ENCODE assay signal across 21 cellular contexts in genomic region chr1:39050001-39050400, GRCh38. TPM values are rescaled to one million over a fixed set of nuclear protein-coding genes. Genes with fewer than 3 reads are reported as not detected.
DNase-seq lines count a peak whose midpoint lies in the region; ATAC-seq and TF ChIP-seq lines count a peak whose summit lies in the region.
"Had no signal": no experiment of that assay in that cellular context is flagged by ENCODE, and none has a peak within 500 bp of the region (broad histone marks: within the 10 kb centered on the region; RNA-seq: fewer than 3 reads in every experiment).

No MANE protein-coding gene starts in this region.

- no peaks in the 10 kb centered on the region for H3K36me3 Mint-ChIP-seq in activated naive CD4-positive, alpha-beta T cell treated with anti-CD3 and anti-CD28 coated beads, Interleukin-2, amount 50 U/mL, for 72 hours
- H3K36me3 Mint-ChIP-seq in WTC11: peaks cover 7% of the 10 kb centered on the region; the same call in 1 of the 2 replicates

- no peaks in the 10 kb centered on the region for H3K36me3 ChIP-seq in brain microvascular endothelial cell (replicated peaks)

- H3K27ac Mint-ChIP-seq in activated naive CD4-positive, alpha-beta T cell treated with anti-CD3 and anti-CD28 coated beads, Interleukin-2, amount 50 U/mL, for 72 hours: peak overlapping the region; percentile 38 to 79
- peak overlapping the region; percentile 32; the same call in 1 of the 2 replicates for H3K27ac Mint-ChIP-seq in WTC11

- no peaks in the 10 kb centered on the region for H3K27me3 ChIP-seq in brain microvascular endothelial cell (replicated peaks)

- in situ Hi-C loops in brain microvascular endothelial cell (cut with HindIII; ENCODE audit: low pct_ligation_motif_present, low sequenced_read_pairs): no loop called here

- H3K9me3 Mint-ChIP-seq in activated naive CD4-positive, alpha-beta T cell treated with anti-CD3 and anti-CD28 coated beads, Interleukin-2, amount 50 U/mL, for 72 hours: no peaks in the 10 kb centered on the region
- H3K9me3 Mint-ChIP-seq in WTC11: no peaks in the 10 kb centered on the region
- H3K9me3 Mint-ChIP-seq: CD4-positive, CD25-positive, alpha-beta regulatory T cell; CD8-positive, alpha-beta memory T cell had no signal

- CTCF ChIA-PET in WTC11 (lab: Charles Lee): interaction anchor here (0.8 kb wide), 1 partner anchor 23 kb away, joined by 3 read pairs; the partner anchor contains the start of gene NDUFS5

- POLR2A ChIA-PET in WTC11 (lab: Charles Lee): no interaction called here

- H3K4me1 Mint-ChIP-seq in WTC11: peaks cover 9% of the 10 kb centered on the region

- no peak overlapping the region for H3K4me3 Mint-ChIP-seq in WTC11
- H3K4me3 Mint-ChIP-seq: CD4-positive, CD25-positive, alpha-beta regulatory T cell; CD8-positive, alpha-beta memory T cell had no signal

- ATAC-seq in activated naive CD4-positive, alpha-beta T cell treated with anti-CD3 and anti-CD28 coated beads, Interleukin-2, amount 50 U/mL, for 72 hours: no peak
- ATAC-seq in WTC11: no peak
- ATAC-seq: GM12878, HCT116, HepG2 had no signal

- no peak overlapping the region for H3K4me3 ChIP-seq in brain microvascular endothelial cell (ENCODE audit: low read depth, low read length)
- H3K4me3 ChIP-seq: GM12878 had no signal

- H3K27me3 Mint-ChIP-seq in WTC11 (ENCODE audit: low read depth): no peaks in the 10 kb centered on the region
- H3K27me3 Mint-ChIP-seq: CD4-positive, CD25-positive, alpha-beta regulatory T cell; CD8-positive, alpha-beta memory T cell had no signal

- H3K27ac ChIP-seq in brain microvascular endothelial cell: no peak overlapping the region

- DNase-seq in activated naive CD4-positive, alpha-beta T cell treated with anti-CD3 and anti-CD28 coated beads, Interleukin-2, amount 50 U/mL, for 72 hours (ENCODE audit: low spot score in 2 of 2): no peak
- no peak for DNase-seq in activated naive CD4-positive, alpha-beta T cell treated with Interleukin-2 at 50 U/mL for 16 hours
- DNase-seq in WTC11 (ENCODE audit: low spot score) (no peak), mesenteric fat pad (ENCODE audit: low spot score) (peak; percentile 53), SK-N-DZ (ENCODE audit: low spot score) (no peak), brain microvascular endothelial cell (no peak), NCI-H526 treated with DMSO at 0.1 percent for 48 hours (lab: John Stamatoyannopoulos, UW) (no peak)
- DNase-seq: 8988T; C1 segment of cervical spinal cord; CD4-positive, CD25-positive, alpha-beta regulatory T cell; CD8-positive, alpha-beta memory T cell; COR-L47; DMS 273 treated with DMSO at 0.1 percent for 48 hours; DMS53; DND-41; EL; GOT3; H7 had no signal

- TF ChIP-seq CTCF in WTC11 (IDR thresholded peaks at IDR 0.05) (no peak), brain microvascular endothelial cell (IDR thresholded peaks at IDR 0.05; ENCODE audit: low read depth, low read length, missing control alignments) (no peak)

TF ChIP-seq in WTC11, 78 proteins besides CTCF, POLR2A, EP300 and RAD21:
- TF ChIP-seq, protein P1, sequence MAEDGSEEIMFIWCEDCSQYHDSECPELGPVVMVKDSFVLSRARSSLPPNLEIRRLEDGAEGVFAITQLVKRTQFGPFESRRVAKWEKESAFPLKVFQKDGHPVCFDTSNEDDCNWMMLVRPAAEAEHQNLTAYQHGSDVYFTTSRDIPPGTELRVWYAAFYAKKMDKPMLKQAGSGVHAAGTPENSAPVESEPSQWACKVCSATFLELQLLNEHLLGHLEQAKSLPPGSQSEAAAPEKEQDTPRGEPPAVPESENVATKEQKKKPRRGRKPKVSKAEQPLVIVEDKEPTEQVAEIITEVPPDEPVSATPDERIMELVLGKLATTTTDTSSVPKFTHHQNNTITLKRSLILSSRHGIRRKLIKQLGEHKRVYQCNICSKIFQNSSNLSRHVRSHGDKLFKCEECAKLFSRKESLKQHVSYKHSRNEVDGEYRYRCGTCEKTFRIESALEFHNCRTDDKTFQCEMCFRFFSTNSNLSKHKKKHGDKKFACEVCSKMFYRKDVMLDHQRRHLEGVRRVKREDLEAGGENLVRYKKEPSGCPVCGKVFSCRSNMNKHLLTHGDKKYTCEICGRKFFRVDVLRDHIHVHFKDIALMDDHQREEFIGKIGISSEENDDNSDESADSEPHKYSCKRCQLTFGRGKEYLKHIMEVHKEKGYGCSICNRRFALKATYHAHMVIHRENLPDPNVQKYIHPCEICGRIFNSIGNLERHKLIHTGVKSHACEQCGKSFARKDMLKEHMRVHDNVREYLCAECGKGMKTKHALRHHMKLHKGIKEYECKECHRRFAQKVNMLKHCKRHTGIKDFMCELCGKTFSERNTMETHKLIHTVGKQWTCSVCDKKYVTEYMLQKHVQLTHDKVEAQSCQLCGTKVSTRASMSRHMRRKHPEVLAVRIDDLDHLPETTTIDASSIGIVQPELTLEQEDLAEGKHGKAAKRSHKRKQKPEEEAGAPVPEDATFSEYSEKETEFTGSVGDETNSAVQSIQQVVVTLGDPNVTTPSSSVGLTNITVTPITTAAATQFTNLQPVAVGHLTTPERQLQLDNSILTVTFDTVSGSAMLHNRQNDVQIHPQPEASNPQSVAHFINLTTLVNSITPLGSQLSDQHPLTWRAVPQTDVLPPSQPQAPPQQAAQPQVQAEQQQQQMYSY (CRISPR knock-in tag; IDR thresholded peaks at IDR 0.05): no peak
- TF ChIP-seq HMGA2 (CRISPR knock-in tag; IDR thresholded peaks at IDR 0.05): no peak
TF ChIP-seq in WTC11: peak in this region for 0.

RNA-seq across cellular contexts. Expression of gene NDUFS5, which starts 23.9 kb away (rescaled TPM):
- 100 to 1,000 TPM; 153 to 211 TPM for total RNA-seq in activated naive CD4-positive, alpha-beta T cell treated with anti-CD3 and anti-CD28 coated beads, Interleukin-2, amount 50 U/mL, for 72 hours
- total RNA-seq in WTC11 (2021) (402 to 430 TPM (median 414 TPM) in 3 replicates), mesenteric fat pad (233 TPM)
- polyA plus RNA-seq in SK-N-DZ (2014; cell fraction: cytosol; rRNA removed): 1,301 and 1,497 TPM in 2 replicates
- 731 and 924 TPM in 2 replicates for polyA plus RNA-seq in SK-N-DZ (2014; cell fraction: nucleus; rRNA removed)

RNA-seq across cellular contexts. Expression of gene AKIRIN1, which starts 58.9 kb away (rescaled TPM):
- total RNA-seq in activated naive CD4-positive, alpha-beta T cell treated with anti-CD3 and anti-CD28 coated beads, Interleukin-2, amount 50 U/mL, for 72 hours: 10 to 100 TPM; 45.8 to 93.6 TPM
- total RNA-seq in WTC11 (2021) (183 to 214 TPM (median 212 TPM) in 3 replicates), mesenteric fat pad (62.9 TPM)
- polyA plus RNA-seq in SK-N-DZ (2014; cell fraction: cytosol; rRNA removed): 64.0 and 69.5 TPM in 2 replicates
- polyA plus RNA-seq in SK-N-DZ (2014; cell fraction: nucleus; rRNA removed): 14.8 and 20.2 TPM in 2 replicates
